Comparison of ENCODE assay signal across 14 cellular contexts in genomic region chr5:40240111-40240510, GRCh38.
A peak's percentile ranks its signal among the peaks of the same experiment; 100 is the strongest.
DNase-seq lines count a peak whose midpoint lies in the region; ATAC-seq and TF ChIP-seq lines count a peak whose summit lies in the region.
"Had no signal": no experiment of that assay in that cellular context is flagged by ENCODE, and none has a peak within 500 bp of the region (broad histone marks: within the 10 kb centered on the region; RNA-seq: fewer than 3 reads in every experiment).

No MANE protein-coding gene starts in this region.

- H3K9ac ChIP-seq in fibroblast of lung (ENCODE audit: insufficient read depth, low read length) = no peak overlapping the region

- no peaks in the 10 kb centered on the region for H3K27me3 ChIP-seq in fibroblast of lung (ENCODE audit: control insufficient read depth, insufficient read depth, low read length)

- peak overlapping the region; percentile 21 for H3K4me3 Mint-ChIP-seq in activated CD4-positive, alpha-beta memory T cell treated with anti-CD3 and anti-CD28 coated beads for 36 hours
- H3K4me3 Mint-ChIP-seq: stimulated activated memory B cell treated with anti-CD40 and anti-IgM and Interleukin-4, amounts not matched to agents 10 μg/mL and 1 μg/mL and 100 μg/mL, for 72 hours; T-helper 1 cell treated with Interleukin-12 subunit alpha and Interleukin-12 subunit beta and Interleukin-4 antibody, amounts not matched to agents 30 μg/mL and 1 μg/mL, for 36 hours had no signal

- DNase-seq in activated CD8-positive, alpha-beta memory T cell treated with anti-CD3 and anti-CD28 coated beads, Interleukin-2, amount 50 U/mL, for 24 hours (ENCODE audit: extremely low read depth) = peak; percentile 7
- DNase-seq in activated CD8-positive, alpha-beta memory T cell treated with anti-CD3 and anti-CD28 coated beads, Interleukin-2, amount 50 U/mL, for 48 hours = no peak
- peak; percentile 84 for DNase-seq in activated CD4-positive, alpha-beta memory T cell treated with anti-CD3 and anti-CD28 coated beads for 36 hours
- DNase-seq in fibroblast of lung (ENCODE audit: low read depth in 2 of 2) (peak; percentile 47 to 73), KG1 (lab: John Stamatoyannopoulos, UW) (no peak), NCI-H2171 treated with DMSO at 0.1 percent for 48 hours (lab: John Stamatoyannopoulos, UW) (no peak)
- peak; percentile 19 to 55 (median 44) for DNase-seq in stimulated activated CD4-positive, alpha-beta T cell treated with anti-CD3 and anti-CD28 coated beads, TNF-alpha, amount 100 ng/mL, for 48 hours (ENCODE audit: low read depth in 3 of 3)
- DNase-seq: effector memory CD4-positive, alpha-beta T cell; Kasumi-1 had no signal

- no peak overlapping the region for H3K27ac ChIP-seq in fibroblast of lung (ENCODE audit: insufficient read depth, low read length)

- no peak for TF ChIP-seq CTCF in fibroblast of lung (conservative IDR thresholded peaks at IDR 0.05 in 1 of 2, IDR thresholded peaks at IDR 0.05 in 1 of 2; ENCODE audit: low read depth in 1 of 2, low read length in 2 of 2)

- peaks cover 42% of the 10 kb centered on the region for H3K4me1 Mint-ChIP-seq in activated CD4-positive, alpha-beta memory T cell treated with anti-CD3 and anti-CD28 coated beads for 36 hours (ENCODE audit: low read depth)

- no peak overlapping the region for H2AFZ ChIP-seq in fibroblast of lung (ENCODE audit: low read length)

- H3K79me2 ChIP-seq in fibroblast of lung (ENCODE audit: control insufficient read depth, insufficient read depth, low read length) = no peaks in the 10 kb centered on the region

- no peak overlapping the region for H3K4me3 ChIP-seq in fibroblast of lung (replicated peaks in 1 of 4; ENCODE audit: control extremely low read depth in 1 of 4, insufficient read depth in 1 of 4, low read depth in 3 of 4, low read length in 4 of 4)
- H3K4me3 ChIP-seq: lung, skin epidermis had no signal

- no peaks in the 10 kb centered on the region for H3K27me3 Mint-ChIP-seq in activated CD4-positive, alpha-beta memory T cell treated with anti-CD3 and anti-CD28 coated beads for 36 hours
- H3K27me3 Mint-ChIP-seq: stimulated activated memory B cell treated with anti-CD40 and anti-IgM and Interleukin-4, amounts not matched to agents 10 μg/mL and 1 μg/mL and 100 μg/mL, for 72 hours had no signal

- intact Hi-C loops in activated CD4-positive, alpha-beta memory T cell treated with anti-CD3 and anti-CD28 coated beads for 36 hours (cut with micrococcal nuclease) = loop anchor here (1.0 to 2.0 kb wide), 7 partner anchors 16 to 250 kb away; no protein-coding TSS in a partner anchor

- no peaks in the 10 kb centered on the region for H3K9me3 ChIP-seq in fibroblast of lung (ENCODE audit: control insufficient read depth, insufficient read depth, low read depth, low read length)

- H3K4me2 ChIP-seq in fibroblast of lung (ENCODE audit: extremely low read depth, insufficient read depth, low read length) = no peak overlapping the region

- ATAC-seq in HG02938 (IDR thresholded peaks at IDR 0.05; ENCODE audit: unreplicated experiment) = no peak
- ATAC-seq: stimulated activated memory B cell treated with anti-CD40 and anti-IgM and Interleukin-4, amounts not matched to agents 10 μg/mL and 1 μg/mL and 100 μg/mL, for 72 hours had no signal

- no peaks in the 10 kb centered on the region for H3K36me3 ChIP-seq in fibroblast of lung (ENCODE audit: control insufficient read depth, insufficient read depth, low read length)

- no peaks in the 10 kb centered on the region for H4K20me1 ChIP-seq in fibroblast of lung (ENCODE audit: control insufficient read depth, extremely low read depth, insufficient read depth, low read length)

- H3K27ac Mint-ChIP-seq in activated CD4-positive, alpha-beta memory T cell treated with anti-CD3 and anti-CD28 coated beads for 36 hours = peak overlapping the region; percentile 92
- H3K27ac Mint-ChIP-seq: stimulated activated memory B cell treated with anti-CD40 and anti-IgM and Interleukin-4, amounts not matched to agents 10 μg/mL and 1 μg/mL and 100 μg/mL, for 72 hours; T-helper 1 cell treated with Interleukin-12 subunit alpha and Interleukin-12 subunit beta and Interleukin-4 antibody, amounts not matched to agents 30 μg/mL and 1 μg/mL, for 36 hours had no signal

- POLR2A ChIA-PET in activated CD4-positive, alpha-beta memory T cell treated with anti-CD3 and anti-CD28 coated beads for 36 hours (lab: Charles Lee) = interaction anchor here (0.6 to 1.7 kb wide), 5 partner anchors 16 to 246 kb away, joined by 3 to 13 read pairs (median 5); no protein-coding TSS in a partner anchor

- H3K36me3 Mint-ChIP-seq in activated CD4-positive, alpha-beta memory T cell treated with anti-CD3 and anti-CD28 coated beads for 36 hours = peaks cover 23% of the 10 kb centered on the region

- H3K4me1 ChIP-seq in fibroblast of lung (ENCODE audit: control insufficient read depth, extremely low read depth, insufficient read depth, low read length) = no peaks in the 10 kb centered on the region

- CTCF ChIA-PET in activated CD4-positive, alpha-beta memory T cell treated with anti-CD3 and anti-CD28 coated beads for 36 hours (lab: Charles Lee) = interaction anchor here (0.6 to 1.2 kb wide), 4 partner anchors 15 to 444 kb away, joined by 3 to 4 read pairs (median 3); no protein-coding TSS in a partner anchor

- H3K9me3 Mint-ChIP-seq in activated CD4-positive, alpha-beta memory T cell treated with anti-CD3 and anti-CD28 coated beads for 36 hours = peaks cover 22% of the 10 kb centered on the region

Comparison
In these comparisons a context has a peak if more than half of its experiments do, and no peak if none do; other contexts are left out.
1. DNase-seq: peak in activated CD8-positive, alpha-beta memory T cell treated with anti-CD3 and anti-CD28 coated beads, Interleukin-2, amount 50 U/mL, for 24 hours (single experiment), activated CD4-positive, alpha-beta memory T cell treated with anti-CD3 and anti-CD28 coated beads for 36 hours (single experiment), fibroblast of lung (2 of 2) and stimulated activated CD4-positive, alpha-beta T cell treated with anti-CD3 and anti-CD28 coated beads, TNF-alpha, amount 100 ng/mL, for 48 hours (3 of 3); none in activated CD8-positive, alpha-beta memory T cell treated with anti-CD3 and anti-CD28 coated beads, Interleukin-2, amount 50 U/mL, for 48 hours (single experiment), KG1 (single experiment) and NCI-H2171 treated with DMSO at 0.1 percent for 48 hours (single experiment).